Comparison of ENCODE assay signal across 26 cellular contexts in genomic region chr3:108297636-108298035, GRCh38. TPM values are rescaled to one million over a fixed set of nuclear protein-coding genes. Genes with fewer than 3 reads are reported as not detected.
A peak's percentile ranks its signal among the peaks of the same experiment; 100 is the strongest.
DNase-seq lines count a peak whose midpoint lies in the region; ATAC-seq and TF ChIP-seq lines count a peak whose summit lies in the region.
"Had no signal": no experiment of that assay in that cellular context is flagged by ENCODE, and none has a peak within 500 bp of the region (broad histone marks: within the 10 kb centered on the region; RNA-seq: fewer than 3 reads in every experiment).

No MANE protein-coding gene starts in this region.

- H4K20me1 ChIP-seq in hepatocyte (ENCODE audit: insufficient read depth, poor library complexity, severe bottlenecking) = no peaks in the 10 kb centered on the region

- POLR2A ChIA-PET in activated CD4-positive, alpha-beta memory T cell treated with anti-CD3 and anti-CD28 coated beads for 36 hours (lab: Charles Lee) = interaction anchor here (1.8 kb wide), 1 partner anchor 25 kb away, joined by 4 read pairs; no protein-coding TSS in a partner anchor

- WGBS in hepatocyte (ENCODE audit: low lambda C conversion rate, missing lambda C conversion rate) = 60% methylated on average over 3 of the region's 3 CpGs

- H3K4me3 ChIP-seq in cardiac muscle cell (no peak overlapping the region), hepatocyte (peak overlapping the region; percentile 24), BE2C (ENCODE audit: low read depth, low read length) (no peak overlapping the region), ascending aorta (no peak overlapping the region)
- H3K4me3 ChIP-seq: GM12878, prostate gland had no signal

- no peaks in the 10 kb centered on the region for H3K36me3 Mint-ChIP-seq in activated CD4-positive, alpha-beta memory T cell treated with anti-CD3 and anti-CD28 coated beads for 36 hours
- H3K36me3 Mint-ChIP-seq: CD8-positive, alpha-beta T cell; natural killer cell had no signal

- peak overlapping the region; percentile 66 for H3K4me2 ChIP-seq in hepatocyte

- no peak overlapping the region for H3K27ac Mint-ChIP-seq in activated CD4-positive, alpha-beta memory T cell treated with anti-CD3 and anti-CD28 coated beads for 36 hours
- H3K27ac Mint-ChIP-seq: activated CD8-positive, alpha-beta T cell treated with anti-CD3 and anti-CD28 coated beads for 36 hours; activated T-helper 1 cell treated with anti-CD3 and anti-CD28 coated beads, Interleukin-12 subunit alpha, Interleukin-12 subunit beta, Interleukin-2, Interleukin-4 antibody, amounts not matched to agents 30 ng/mL and 10 ng/mL and 1 ng/mL, durations not matched to agents 14 hours and 24 hours and 36 hours; CD8-positive, alpha-beta T cell; natural killer cell; T-helper 1 cell treated with Interleukin-12 subunit alpha and Interleukin-12 subunit beta and Interleukin-4 antibody, amounts not matched to agents 30 μg/mL and 1 μg/mL, for 36 hours had no signal

- no peaks in the 10 kb centered on the region for H3K9me3 ChIP-seq in cardiac muscle cell (ENCODE audit: low read depth)
- H3K9me3 ChIP-seq in hepatocyte (ENCODE audit: low read depth) = no peaks in the 10 kb centered on the region
- H3K9me3 ChIP-seq in BE2C = no peaks in the 10 kb centered on the region
- no peaks in the 10 kb centered on the region for H3K9me3 ChIP-seq in ascending aorta
- H3K9me3 ChIP-seq: prostate gland had no signal

- no peaks in the 10 kb centered on the region for H3K79me2 ChIP-seq in hepatocyte

- CTCF ChIA-PET in activated CD4-positive, alpha-beta memory T cell treated with anti-CD3 and anti-CD28 coated beads for 36 hours (lab: Charles Lee) = no interaction called here

- intact Hi-C loops in cardiac septum (cut with DNase I) (no loop called here), ascending aorta (cut with DNase I) (no loop called here)
- intact Hi-C loops in activated CD4-positive, alpha-beta memory T cell treated with anti-CD3 and anti-CD28 coated beads for 36 hours (cut with micrococcal nuclease) = loop anchor here (2.0 to 5.0 kb wide), 2 partner anchors 209 to 540 kb away; no protein-coding TSS in a partner anchor

- TF ChIP-seq CTCF in cardiac muscle cell (IDR thresholded peaks at IDR 0.05; ENCODE audit: low read depth, low read length) (no peak), hepatocyte (IDR thresholded peaks at IDR 0.05; ENCODE audit: poor library complexity) (no peak), BE2C (IDR thresholded peaks at IDR 0.05; ENCODE audit: low read depth, low read length) (no peak), ascending aorta (IDR thresholded peaks at IDR 0.05) (no peak)

- H2AFZ ChIP-seq in hepatocyte = no peak overlapping the region

- H3K27me3 ChIP-seq in cardiac muscle cell = no peaks in the 10 kb centered on the region
- no peaks in the 10 kb centered on the region for H3K27me3 ChIP-seq in hepatocyte
- H3K27me3 ChIP-seq in BE2C = no peaks in the 10 kb centered on the region
- no peaks in the 10 kb centered on the region for H3K27me3 ChIP-seq in ascending aorta

- no peaks in the 10 kb centered on the region for H3K9me2 ChIP-seq in hepatocyte (replicated peaks; ENCODE audit: insufficient read depth)

- peaks cover 63% of the 10 kb centered on the region for H3K4me1 Mint-ChIP-seq in activated CD4-positive, alpha-beta memory T cell treated with anti-CD3 and anti-CD28 coated beads for 36 hours (ENCODE audit: low read depth)

- DNase-seq in cardiac muscle cell (ENCODE audit: low read depth in 1 of 2, low spot score in 1 of 2) (peak in 1 of 2 donors; percentile 59), cardiac septum (ENCODE audit: low spot score) (no peak), hepatocyte (ENCODE audit: low spot score) (peak; percentile 50), mucosa of gallbladder (ENCODE audit: low spot score) (peak; percentile 74), BE2C (no peak), ascending aorta (ENCODE audit: low spot score in 2 of 2) (no peak)
- DNase-seq in activated CD4-positive, alpha-beta memory T cell treated with anti-CD3 and anti-CD28 coated beads for 36 hours = no peak
- no peak for DNase-seq in stimulated activated naive CD8-positive, alpha-beta T cell treated with anti-CD3 and anti-CD28 coated beads, Interleukin-15, Interleukin-2, amounts not matched to agents 100 U/mL and 50 U/mL, for 24 hours
- DNase-seq: activated CD8-positive, alpha-beta T cell treated with anti-CD3 and anti-CD28 coated beads for 36 hours; amygdala; CD8-positive, alpha-beta T cell; GOT3; natural killer cell; NCI-H1417 treated with DMSO at 0.1 percent for 48 hours; NCI-H2227 treated with DMSO at 0.1 percent for 48 hours; SHP77; stimulated activated CD4-positive, alpha-beta T cell treated with anti-CD3 and anti-CD28 coated beads, Interleukin-15, amount 100 ng/mL, for 24 hours; WERI-Rb-1 had no signal

- H3K4me3 Mint-ChIP-seq in activated CD4-positive, alpha-beta memory T cell treated with anti-CD3 and anti-CD28 coated beads for 36 hours = no peak overlapping the region
- H3K4me3 Mint-ChIP-seq: activated CD8-positive, alpha-beta T cell treated with anti-CD3 and anti-CD28 coated beads for 36 hours; activated T-helper 1 cell treated with anti-CD3 and anti-CD28 coated beads, Interleukin-12 subunit alpha, Interleukin-12 subunit beta, Interleukin-2, Interleukin-4 antibody, amounts not matched to agents 30 ng/mL and 10 ng/mL and 1 ng/mL, durations not matched to agents 14 hours and 24 hours and 36 hours; CD8-positive, alpha-beta T cell; natural killer cell; T-helper 1 cell treated with Interleukin-12 subunit alpha and Interleukin-12 subunit beta and Interleukin-4 antibody, amounts not matched to agents 30 μg/mL and 1 μg/mL, for 36 hours had no signal

- H3K27me3 Mint-ChIP-seq in activated CD4-positive, alpha-beta memory T cell treated with anti-CD3 and anti-CD28 coated beads for 36 hours = no peaks in the 10 kb centered on the region
- H3K27me3 Mint-ChIP-seq: activated CD8-positive, alpha-beta T cell treated with anti-CD3 and anti-CD28 coated beads for 36 hours had no signal

- peak overlapping the region; percentile 13 for H3K27ac ChIP-seq in cardiac muscle cell
- H3K27ac ChIP-seq in hepatocyte = peak overlapping the region; percentile 91
- no peak overlapping the region for H3K27ac ChIP-seq in ascending aorta
- H3K27ac ChIP-seq: prostate gland, WERI-Rb-1 had no signal

- H3K36me3 ChIP-seq in cardiac muscle cell (no peaks in the 10 kb centered on the region), hepatocyte (replicated peaks; ENCODE audit: insufficient read depth, low read depth) (no peaks in the 10 kb centered on the region), BE2C (no peaks in the 10 kb centered on the region), ascending aorta (no peaks in the 10 kb centered on the region)
- H3K36me3 ChIP-seq: prostate gland, WERI-Rb-1 had no signal

- H3K4me1 ChIP-seq in cardiac muscle cell (ENCODE audit: low read depth) = peaks cover 10% of the 10 kb centered on the region
- H3K4me1 ChIP-seq in hepatocyte (ENCODE audit: insufficient read depth) = peaks cover 17% of the 10 kb centered on the region
- H3K4me1 ChIP-seq in BE2C = no peaks in the 10 kb centered on the region
- H3K4me1 ChIP-seq in ascending aorta = no peaks in the 10 kb centered on the region
- H3K4me1 ChIP-seq: prostate gland had no signal

- no peaks in the 10 kb centered on the region for H3K9me3 Mint-ChIP-seq in activated CD4-positive, alpha-beta memory T cell treated with anti-CD3 and anti-CD28 coated beads for 36 hours
- H3K9me3 Mint-ChIP-seq: activated CD8-positive, alpha-beta T cell treated with anti-CD3 and anti-CD28 coated beads for 36 hours; activated T-helper 1 cell treated with anti-CD3 and anti-CD28 coated beads, Interleukin-12 subunit alpha, Interleukin-12 subunit beta, Interleukin-2, Interleukin-4 antibody, amounts not matched to agents 30 ng/mL and 10 ng/mL and 1 ng/mL, durations not matched to agents 14 hours and 24 hours and 36 hours; CD8-positive, alpha-beta T cell; natural killer cell; T-helper 1 cell treated with Interleukin-12 subunit alpha and Interleukin-12 subunit beta and Interleukin-4 antibody, amounts not matched to agents 30 μg/mL and 1 μg/mL, for 36 hours had no signal

- ATAC-seq in stimulated activated naive CD8-positive, alpha-beta T cell treated with anti-CD3 and anti-CD28 coated beads, Interleukin-15, Interleukin-2, amounts not matched to agents 100 U/mL and 50 U/mL, for 24 hours = no peak
- ATAC-seq: activated CD8-positive, alpha-beta T cell treated with anti-CD3 and anti-CD28 coated beads for 36 hours; CD8-positive, alpha-beta T cell; GM12878; natural killer cell had no signal

RNA-seq across cellular contexts. Expression of gene HHLA2, which starts 1.3 kb away (rescaled TPM):
- total RNA-seq in cardiac muscle cell = 0.48 TPM in 1 of 2 replicates, not detected in the other
- polyA plus RNA-seq in cardiac muscle cell = not detected in 2 replicates
- not detected for total RNA-seq in cardiac septum
- total RNA-seq in hepatocyte = 21.8 and 24.1 TPM in 2 replicates
- 6.1 TPM in 2 replicates for polyA plus RNA-seq in hepatocyte
- 69.1 TPM for total RNA-seq in mucosa of gallbladder
- polyA plus RNA-seq in BE2C (2012; ENCODE audit: insufficient read depth, insufficient read length, low read depth) = 0.22 TPM
- total RNA-seq in ascending aorta = not detected
- total RNA-seq in activated CD4-positive, alpha-beta memory T cell treated with anti-CD3 and anti-CD28 coated beads for 36 hours = 1 to 10 TPM in 1 of 2 experiments, under 1 TPM in 1; 0.86 to 1.6 TPM
- total RNA-seq: endothelial cell of umbilical vein, frontal cortex, G401, LHCN-M2 had no signal
- polyA plus RNA-seq: endothelial cell of umbilical vein had no signal

Comparison
In these comparisons a context has a peak if more than half of its experiments do, and no peak if none do; other contexts are left out.
1. DNase-seq: peak in hepatocyte (single experiment) and mucosa of gallbladder (single experiment); none in cardiac septum (single experiment), BE2C (single experiment), ascending aorta (0 of 2), activated CD4-positive, alpha-beta memory T cell treated with anti-CD3 and anti-CD28 coated beads for 36 hours (single experiment) and stimulated activated naive CD8-positive, alpha-beta T cell treated with anti-CD3 and anti-CD28 coated beads, Interleukin-15, Interleukin-2, amounts not matched to agents 100 U/mL and 50 U/mL, for 24 hours (single experiment).
2. H3K27ac ChIP-seq: peak in cardiac muscle cell (single experiment) and hepatocyte (single experiment); none in ascending aorta (0 of 2).